In the genomic region with DNA sequence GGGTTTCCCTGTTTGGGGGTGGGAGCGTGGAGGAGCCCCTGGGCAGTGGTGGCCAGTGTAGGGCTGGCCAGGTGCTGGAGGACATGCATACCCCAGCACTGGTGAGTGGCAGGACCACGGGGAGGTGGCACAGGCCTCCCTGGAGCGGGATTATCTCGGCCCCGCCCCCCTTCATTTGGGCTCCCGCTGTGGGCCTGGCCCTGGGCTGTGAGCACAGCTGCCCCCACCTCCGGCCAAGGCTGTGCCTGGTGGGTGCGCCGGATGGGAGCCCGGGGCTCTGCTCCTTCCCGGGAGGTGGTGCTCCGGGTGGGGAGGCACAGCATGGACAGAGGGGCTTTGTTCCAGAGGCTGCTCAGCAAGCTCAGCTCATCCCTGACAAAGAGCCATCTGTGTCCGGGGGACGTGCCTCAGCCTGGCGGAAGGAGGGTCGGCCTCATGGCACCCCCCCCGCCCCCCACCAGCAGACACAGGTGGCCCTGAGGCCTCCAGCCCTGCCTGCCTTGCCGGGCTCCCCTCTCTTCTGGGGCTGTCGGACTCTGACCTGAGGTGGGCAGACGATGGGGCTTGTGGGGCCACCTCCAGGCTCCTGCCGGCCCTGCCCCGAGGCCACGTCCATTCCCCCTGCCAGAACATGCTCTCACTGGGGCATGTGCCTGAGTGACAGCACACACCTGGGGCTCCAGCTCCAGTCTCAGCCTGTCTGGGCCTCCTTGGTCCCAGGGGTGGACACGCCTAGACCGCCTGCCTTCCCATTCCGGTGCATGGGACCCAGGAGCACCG, we compare ENCODE assay signal across 10 cellular contexts. TPM values are rescaled to one million over a fixed set of nuclear protein-coding genes. Genes with fewer than 3 reads are reported as not detected.
DNase-seq lines count a peak whose midpoint lies in the region; ATAC-seq and TF ChIP-seq lines count a peak whose summit lies in the region.
"Had no signal": no experiment of that assay in that cellular context is flagged by ENCODE, and none has a peak within 500 bp of the region (broad histone marks: within the 10 kb centered on the region; RNA-seq: fewer than 3 reads in every experiment).

No MANE protein-coding gene starts in this region.

- no peaks in the 10 kb centered on the region for H3K4me1 Mint-ChIP-seq in stimulated activated naive CD8-positive, alpha-beta T cell treated with anti-CD3 and anti-CD28 coated beads, Interleukin-15, amount 100 ng/mL, for 72 hours
- no peaks in the 10 kb centered on the region for H3K4me1 Mint-ChIP-seq in CD8-positive, alpha-beta T cell (ENCODE audit: low read depth)

- no peak for DNase-seq in stimulated activated naive CD8-positive, alpha-beta T cell treated with anti-CD3 and anti-CD28 coated beads, Interleukin-15, amount 100 ng/mL, for 72 hours
- no peak for DNase-seq in stimulated activated naive CD8-positive, alpha-beta T cell treated with anti-CD3 and anti-CD28 coated beads, Interleukin-15, Interleukin-2, amounts not matched to agents 100 U/mL and 50 U/mL, for 24 hours
- peak; percentile 37 to 96 (median 91) for DNase-seq in dorsolateral prefrontal cortex
- peak; percentile 80 for DNase-seq in middle frontal gyrus (ENCODE audit: extremely low spot score, low spot score)
- no peak for DNase-seq in activated CD4-positive, alpha-beta T cell treated with anti-CD3 and anti-CD28 coated beads, Interleukin-2, amount 50 U/mL, for 48 hours
- no peak for DNase-seq in DMS 273 treated with DMSO at 0.1 percent for 48 hours (lab: John Stamatoyannopoulos, UW)
- DNase-seq in CD8-positive, alpha-beta T cell: no peak
- DNase-seq: brain microvascular endothelial cell had no signal

- H3K4me3 ChIP-seq in dorsolateral prefrontal cortex: peak overlapping the region in 19 of 59 donors; percentile 3 to 50 (median 23)
- no peak overlapping the region for H3K4me3 ChIP-seq in CD8-positive, alpha-beta T cell (ENCODE audit: low read depth, low read length)
- H3K4me3 ChIP-seq: smooth muscle cell had no signal

- no peak overlapping the region for H3K4me3 Mint-ChIP-seq in stimulated activated naive CD8-positive, alpha-beta T cell treated with anti-CD3 and anti-CD28 coated beads, Interleukin-15, amount 100 ng/mL, for 72 hours
- H3K4me3 Mint-ChIP-seq in CD8-positive, alpha-beta T cell: no peak overlapping the region

- H3K27me3 Mint-ChIP-seq in stimulated activated naive CD8-positive, alpha-beta T cell treated with anti-CD3 and anti-CD28 coated beads, Interleukin-15, amount 100 ng/mL, for 72 hours: peaks cover 18% of the 10 kb centered on the region
- H3K27me3 Mint-ChIP-seq in CD8-positive, alpha-beta T cell (ENCODE audit: low read depth): peaks cover 2% of the 10 kb centered on the region

- peak overlapping the region in 1 of 2 donors; percentile 19 for H3K27ac Mint-ChIP-seq in stimulated activated naive CD8-positive, alpha-beta T cell treated with anti-CD3 and anti-CD28 coated beads, Interleukin-15, amount 100 ng/mL, for 72 hours
- no peak overlapping the region for H3K27ac Mint-ChIP-seq in CD8-positive, alpha-beta T cell

- H3K9me3 ChIP-seq in CD8-positive, alpha-beta T cell (ENCODE audit: low read length): no peaks in the 10 kb centered on the region

- POLR2A ChIA-PET in CD8-positive, alpha-beta T cell (lab: Charles Lee): no interaction called here

- H3K36me3 Mint-ChIP-seq in CD8-positive, alpha-beta T cell: no peaks in the 10 kb centered on the region

- no peaks in the 10 kb centered on the region for H3K9me3 Mint-ChIP-seq in stimulated activated naive CD8-positive, alpha-beta T cell treated with anti-CD3 and anti-CD28 coated beads, Interleukin-15, amount 100 ng/mL, for 72 hours
- H3K9me3 Mint-ChIP-seq in CD8-positive, alpha-beta T cell: no peaks in the 10 kb centered on the region

- peak in 7 of 56 donors; percentile 4 to 21 (median 16) for TF ChIP-seq CTCF in dorsolateral prefrontal cortex (IDR thresholded peaks at IDR 0.05 in 54 of 56, conservative IDR thresholded peaks at IDR 0.05 in 2 of 56; ENCODE audit: low read depth in 1 of 56, partially characterized antibody in 56 of 56)
- no peak for TF ChIP-seq CTCF in CD8-positive, alpha-beta T cell (IDR thresholded peaks at IDR 0.05)

- no peaks in the 10 kb centered on the region for H3K36me3 ChIP-seq in CD8-positive, alpha-beta T cell (ENCODE audit: insufficient read depth, low read length)
- H3K36me3 ChIP-seq: brain microvascular endothelial cell had no signal

- H3K27ac ChIP-seq in dorsolateral prefrontal cortex: peak overlapping the region; percentile 49 to 99 (median 97)
- H3K27ac ChIP-seq in CD8-positive, alpha-beta T cell (ENCODE audit: low read depth, low read length): no peak overlapping the region
- H3K27ac ChIP-seq: brain microvascular endothelial cell had no signal

- ATAC-seq in stimulated activated naive CD8-positive, alpha-beta T cell treated with anti-CD3 and anti-CD28 coated beads, Interleukin-15, amount 100 ng/mL, for 72 hours: peak; percentile 3
- no peak for ATAC-seq in stimulated activated naive CD8-positive, alpha-beta T cell treated with anti-CD3 and anti-CD28 coated beads, Interleukin-15, Interleukin-2, amounts not matched to agents 100 U/mL and 50 U/mL, for 24 hours
- no peak for ATAC-seq in GM21619 (IDR thresholded peaks at IDR 0.05; ENCODE audit: unreplicated experiment)
- ATAC-seq in CD8-positive, alpha-beta T cell: no peak

- intact Hi-C loops in dorsolateral prefrontal cortex (cut with DNase I): loop anchor here in 1 of 2 donors (2.0 to 10.0 kb wide), 2 partner anchors 29 to 255 kb away; a partner anchor contains a TSS
- intact Hi-C loops in CD8-positive, alpha-beta T cell (cut with DNase I, micrococcal nuclease): loop anchor here in 1 of 2 experiments (10.0 kb wide), 1 partner anchor 255 kb away; a partner anchor contains a TSS

- no peaks in the 10 kb centered on the region for H3K4me1 ChIP-seq in CD8-positive, alpha-beta T cell (ENCODE audit: insufficient read depth, low read length)

- no peaks in the 10 kb centered on the region for H3K27me3 ChIP-seq in dorsolateral prefrontal cortex
- H3K27me3 ChIP-seq in CD8-positive, alpha-beta T cell (ENCODE audit: insufficient read depth, low read length): no peaks in the 10 kb centered on the region
- H3K27me3 ChIP-seq: brain microvascular endothelial cell had no signal

- CTCF ChIA-PET in CD8-positive, alpha-beta T cell (lab: Charles Lee): interaction anchor here (1.0 to 1.2 kb wide), 2 partner anchors 10 to 28 kb away, joined by 4 to 5 read pairs; no protein-coding TSS in a partner anchor

RNA-seq across cellular contexts. Expression of a gene that starts 8.4 kb away (rescaled TPM):
- total RNA-seq in dorsolateral prefrontal cortex: 10 to 100 TPM in 118 of 120 experiments, 1 to 10 TPM in 2; 8.9 to 23.4 (median 15.6) TPM
- 10 to 100 TPM; 55.3 to 58.5 TPM for total RNA-seq in CD8-positive, alpha-beta T cell

RNA-seq across cellular contexts. Expression of a gene that starts 12.8 kb away (rescaled TPM):
- 10 to 100 TPM in 36 of 120 experiments, 1 to 10 TPM in 80, under 1 TPM in 1, not detected in 3; 0.64 to 75.6 (median 7.4) TPM for total RNA-seq in dorsolateral prefrontal cortex
- 100 to 1,000 TPM; 111 to 115 TPM for total RNA-seq in CD8-positive, alpha-beta T cell

RNA-seq across cellular contexts. Expression of a gene that starts 24.8 kb away (rescaled TPM):
- total RNA-seq in dorsolateral prefrontal cortex: 100 to 1,000 TPM in 116 of 120 experiments, 10 to 100 TPM in 4; 67.0 to 225 (median 142) TPM
- 10 to 100 TPM; 17.1 to 20.7 TPM for total RNA-seq in CD8-positive, alpha-beta T cell

RNA-seq across cellular contexts. Expression of a gene that starts 26.9 kb away (rescaled TPM):
- total RNA-seq in dorsolateral prefrontal cortex: 10 to 100 TPM; 11.9 to 30.7 (median 19.1) TPM
- total RNA-seq in CD8-positive, alpha-beta T cell: 1 to 10 TPM; 2.8 to 3.4 TPM

Comparison
In these comparisons a context has a peak if more than half of its experiments do, and no peak if none do; other contexts are left out.
1. DNase-seq: peak in dorsolateral prefrontal cortex (10 of 10) and middle frontal gyrus (single experiment); none in stimulated activated naive CD8-positive, alpha-beta T cell treated with anti-CD3 and anti-CD28 coated beads, Interleukin-15, amount 100 ng/mL, for 72 hours (0 of 2), stimulated activated naive CD8-positive, alpha-beta T cell treated with anti-CD3 and anti-CD28 coated beads, Interleukin-15, Interleukin-2, amounts not matched to agents 100 U/mL and 50 U/mL, for 24 hours (single experiment), activated CD4-positive, alpha-beta T cell treated with anti-CD3 and anti-CD28 coated beads, Interleukin-2, amount 50 U/mL, for 48 hours (0 of 2), DMS 273 treated with DMSO at 0.1 percent for 48 hours (single experiment) and CD8-positive, alpha-beta T cell (0 of 7).